In genomic region chr13:113004126-113004525, GRCh38 we compare ENCODE assay signal across 27 cellular contexts. TPM values are rescaled to one million over a fixed set of nuclear protein-coding genes. Genes with fewer than 3 reads are reported as not detected.
"Had no signal": no experiment of that assay in that cellular context is flagged by ENCODE, and none has a peak within 500 bp of the region (broad histone marks: within the 10 kb centered on the region; RNA-seq: fewer than 3 reads in every experiment).

No MANE protein-coding gene starts in this region.

- H3K27me3 Mint-ChIP-seq: activated CD4-positive, alpha-beta T cell treated with anti-CD3 and anti-CD28 coated beads for 36 hours; activated CD4-positive, alpha-beta T cell treated with anti-CD3 and anti-CD28 coated beads, Interleukin-2, amount 10 ng/mL, durations not matched to agents 24 days and 14 days; activated T-helper 17 cell treated with anti-CD3 and anti-CD28 coated beads, Interleukin-2, amount 50 U/mL, for 72 hours had no signal

- H3K4me3 Mint-ChIP-seq: activated CD4-positive, alpha-beta T cell treated with anti-CD3 and anti-CD28 coated beads for 36 hours; activated CD4-positive, alpha-beta T cell treated with anti-CD3 and anti-CD28 coated beads, Interleukin-2, amount 10 ng/mL, durations not matched to agents 24 days and 14 days; activated naive CD8-positive, alpha-beta T cell; activated T-cell treated with anti-CD3 and anti-CD28 coated beads, Interleukin-2, amount 50 U/mL, for 4 hours; activated T-helper 17 cell treated with anti-CD3 and anti-CD28 coated beads, Interleukin-2, amount 50 U/mL, for 72 hours; dendritic cell treated with granulocyte-macrophage colony-stimulating factor and Interleukin-4, amounts not matched to agents 40 ng/mL and 50 ng/mL, for 4 days; effector memory CD8-positive, alpha-beta T cell had no signal

- H3K9me3 Mint-ChIP-seq: activated T-cell treated with anti-CD3 and anti-CD28 coated beads, Interleukin-2, amount 50 U/mL, for 4 hours; activated T-helper 17 cell treated with anti-CD3 and anti-CD28 coated beads, Interleukin-2, amount 50 U/mL, for 72 hours; dendritic cell treated with granulocyte-macrophage colony-stimulating factor and Interleukin-4, amounts not matched to agents 40 ng/mL and 50 ng/mL, for 4 days had no signal

- ATAC-seq: activated CD4-positive, alpha-beta T cell treated with anti-CD3 and anti-CD28 coated beads for 36 hours; activated T-cell treated with anti-CD3 and anti-CD28 coated beads, Interleukin-2, amount 50 U/mL, for 4 hours; activated T-helper 17 cell treated with anti-CD3 and anti-CD28 coated beads, Interleukin-2, amount 50 U/mL, for 72 hours; effector memory CD8-positive, alpha-beta T cell; foreskin keratinocyte; gastrocnemius medialis had no signal

- H3K27ac Mint-ChIP-seq: activated CD4-positive, alpha-beta T cell treated with anti-CD3 and anti-CD28 coated beads for 36 hours; activated CD4-positive, alpha-beta T cell treated with anti-CD3 and anti-CD28 coated beads, Interleukin-2, amount 10 ng/mL, durations not matched to agents 24 days and 14 days; activated T-helper 17 cell treated with anti-CD3 and anti-CD28 coated beads, Interleukin-2, amount 50 U/mL, for 72 hours; dendritic cell treated with granulocyte-macrophage colony-stimulating factor and Interleukin-4, amounts not matched to agents 40 ng/mL and 50 ng/mL, for 4 days had no signal

- H3K27ac ChIP-seq: brain microvascular endothelial cell, coronary artery, esophagus muscularis mucosa, foreskin keratinocyte, gastrocnemius medialis had no signal

- DNase-seq: activated CD4-positive, alpha-beta memory T cell treated with anti-CD3 and anti-CD28 coated beads for 36 hours; activated CD4-positive, alpha-beta T cell treated with anti-CD3 and anti-CD28 coated beads for 36 hours; activated CD4-positive, alpha-beta T cell treated with anti-CD3 and anti-CD28 coated beads, Interleukin-2, amount 10 ng/mL, durations not matched to agents 24 days and 14 days; activated CD4-positive, CD25-positive, alpha-beta regulatory T cell; activated CD4-positive, CD25-positive, alpha-beta regulatory T cell treated with anti-CD3 and anti-CD28 coated beads, Interleukin-2, amount 50 U/mL, for 72 hours; activated CD8-positive, alpha-beta memory T cell treated with anti-CD3 and anti-CD28 coated beads for 24 hours; activated effector memory CD4-positive, alpha-beta T cell treated with Interleukin-2 at 50 U/mL for 16 hours; activated gamma-delta T cell treated with Interleukin-2 at 50 U/mL for 16 hours; activated naive CD4-positive, alpha-beta T cell treated with anti-CD3 and anti-CD28 coated beads, Interleukin-2, amount 50 U/mL, for 16 hours; activated naive CD4-positive, alpha-beta T cell treated with Interleukin-2 at 50 U/mL for 16 hours; activated T-cell treated with anti-CD3 and anti-CD28 coated beads, Interleukin-2, amount 50 U/mL, for 4 hours; amniotic stem cell; anterior cingulate cortex; brain microvascular endothelial cell; dorsolateral prefrontal cortex; effector CD4-positive, alpha-beta T cell; effector memory CD8-positive, alpha-beta T cell; erythroblast; foreskin keratinocyte; gastrocnemius medialis; glutamatergic neuron; T-helper 2 cell had no signal

RNA-seq across cellular contexts. Expression of gene MCF2L, which starts 35.1 kb away (rescaled TPM):
- total RNA-seq: foreskin keratinocyte had no signal
